8 cellular contexts compared by ENCODE assay signal in genomic region chr3:18295171-18295920, GRCh38.
DNase-seq lines count a peak whose midpoint lies in the region; ATAC-seq and TF ChIP-seq lines count a peak whose summit lies in the region.

No MANE protein-coding gene starts in this region.

- intact Hi-C loops in body of pancreas (cut with DNase I) (no loop called here), mucosa of descending colon (cut with DNase I, micrococcal nuclease) (loop anchor here in 1 of 2 donors (10.0 kb wide), 1 partner anchor 401 kb away; no protein-coding TSS in a partner anchor)

- H3K4me3 ChIP-seq in BE2C (ENCODE audit: low read depth, low read length) = no peak overlapping the region
- no peak overlapping the region for H3K4me3 ChIP-seq in body of pancreas
- no peak overlapping the region for H3K4me3 ChIP-seq in mucosa of descending colon

- 58 to 80% methylated on average over 1 of the region's 2 CpGs for WGBS in body of pancreas, 2 donors

- H3K36me3 ChIP-seq in BE2C (no peaks in the 10 kb centered on the region), body of pancreas (replicated peaks in 1 of 2; ENCODE audit: insufficient read depth in 1 of 2, low read depth in 2 of 2) (no peaks in the 10 kb centered on the region), mucosa of descending colon (ENCODE audit: low read depth) (no peaks in the 10 kb centered on the region)

- TF ChIP-seq CTCF in BE2C (IDR thresholded peaks at IDR 0.05; ENCODE audit: low read depth, low read length) (peak; percentile 64), body of pancreas (IDR thresholded peaks at IDR 0.05) (peak in 6 of 7 experiments; percentile 26 to 54 (median 42)), mucosa of descending colon (IDR thresholded peaks at IDR 0.05) (peak; percentile 26)

- H3K9me3 ChIP-seq in BE2C (no peaks in the 10 kb centered on the region), body of pancreas (no peaks in the 10 kb centered on the region), mucosa of descending colon (peaks cover 5% of the 10 kb centered on the region)

- H3K27me3 ChIP-seq in BE2C = no peaks in the 10 kb centered on the region
- no peaks in the 10 kb centered on the region for H3K27me3 ChIP-seq in body of pancreas

- no peak for TF ChIP-seq POLR2A in body of pancreas (IDR thresholded peaks at IDR 0.05)

- ATAC-seq in GM18858 (IDR thresholded peaks at IDR 0.05; ENCODE audit: unreplicated experiment) = peak; percentile 85
- ATAC-seq in HG02885 (IDR thresholded peaks at IDR 0.05; ENCODE audit: poor library complexity, unreplicated experiment) = peak; percentile 97
- ATAC-seq in body of pancreas = peak; percentile 63
- peak; percentile 97 for ATAC-seq in mucosa of descending colon

- H3K4me1 ChIP-seq in BE2C (no peaks in the 10 kb centered on the region), body of pancreas (no peaks in the 10 kb centered on the region), mucosa of descending colon (ENCODE audit: low read depth) (no peaks in the 10 kb centered on the region)

- DNase-seq in BE2C = peak; percentile 37
- DNase-seq in NCI-H460 (ENCODE audit: extremely low read depth, low read depth) = peak; percentile 20
- DNase-seq in body of pancreas = peak; percentile 19 to 52 (median 42)
- DNase-seq in mucosa of descending colon = peak in 2 of 3 donors; percentile 38 to 43
- no peak for DNase-seq in G401 (ENCODE audit: low spot score)
- no peak for DNase-seq in NCI-H1092 (lab: John Stamatoyannopoulos, UW)

- in situ Hi-C loops in G401 (cut with HindIII; ENCODE audit: low sequenced_read_pairs) = no loop called here

- H3K27ac ChIP-seq in body of pancreas = no peak overlapping the region

Comparison
In these comparisons a context has a peak if more than half of its experiments do, and no peak if none do; other contexts are left out.
1. DNase-seq: peak in BE2C (single experiment), NCI-H460 (single experiment), body of pancreas (4 of 4) and mucosa of descending colon (2 of 3); none in G401 (single experiment) and NCI-H1092 (single experiment).
2. Peak in every context shown above with its lines, with median percentiles within 50 percentile points of each other: CTCF ChIP-seq and ATAC-seq.